ENCODE assay signal across 2 cellular contexts in the genomic region with DNA sequence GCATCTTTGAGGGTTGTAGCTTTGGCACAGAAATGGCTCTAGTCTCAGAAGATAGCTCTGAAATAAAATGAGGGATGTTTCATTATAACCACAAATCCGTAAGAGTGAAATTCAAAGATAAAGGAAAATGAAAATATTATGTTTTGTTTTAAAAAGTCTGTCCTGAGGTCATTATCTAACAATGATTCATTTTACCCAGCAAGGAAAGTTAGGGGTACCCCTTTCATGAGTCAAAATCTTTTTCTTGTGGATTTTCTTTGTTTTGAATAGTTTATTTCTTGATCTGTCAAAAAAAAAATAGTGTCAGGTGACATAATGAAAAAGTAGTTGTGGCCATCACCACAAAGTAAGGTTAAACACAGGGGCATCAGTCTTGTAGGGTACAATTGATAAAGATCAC.
TF ChIP-seq lines count a peak whose summit lies in the region.

No MANE protein-coding gene starts in this region.

TF ChIP-seq in liver, 16 proteins besides CTCF, POLR2A, EP300 and RAD21:
- TF ChIP-seq JUND (IDR thresholded peaks at IDR 0.05) (no peak), SP1 (IDR thresholded peaks at IDR 0.05) (no peak), GABPA (IDR thresholded peaks at IDR 0.05 in 1 of 2, conservative IDR thresholded peaks at IDR 0.05 in 1 of 2) (no peak), EGR1 (IDR thresholded peaks at IDR 0.05; ENCODE audit: low read depth in 2 of 2) (no peak), HNF4A (conservative IDR thresholded peaks at IDR 0.05) (no peak), TAF1 (conservative IDR thresholded peaks at IDR 0.05) (no peak), RXRA (IDR thresholded peaks at IDR 0.05) (no peak), NR2F2 (IDR thresholded peaks at IDR 0.05) (no peak), FOXA1 (IDR thresholded peaks at IDR 0.05) (no peak), YY1 (IDR thresholded peaks at IDR 0.05) (no peak), REST (IDR thresholded peaks at IDR 0.05) (no peak), FOXA2 (IDR thresholded peaks at IDR 0.05) (no peak), HNF4G (IDR thresholded peaks at IDR 0.05) (no peak), MAX (IDR thresholded peaks at IDR 0.05) (no peak)
- TF ChIP-seq, protein P1, sequence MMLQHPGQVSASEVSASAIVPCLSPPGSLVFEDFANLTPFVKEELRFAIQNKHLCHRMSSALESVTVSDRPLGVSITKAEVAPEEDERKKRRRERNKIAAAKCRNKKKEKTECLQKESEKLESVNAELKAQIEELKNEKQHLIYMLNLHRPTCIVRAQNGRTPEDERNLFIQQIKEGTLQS (IDR thresholded peaks at IDR 0.05) = no peak
- TF ChIP-seq, protein P2, sequence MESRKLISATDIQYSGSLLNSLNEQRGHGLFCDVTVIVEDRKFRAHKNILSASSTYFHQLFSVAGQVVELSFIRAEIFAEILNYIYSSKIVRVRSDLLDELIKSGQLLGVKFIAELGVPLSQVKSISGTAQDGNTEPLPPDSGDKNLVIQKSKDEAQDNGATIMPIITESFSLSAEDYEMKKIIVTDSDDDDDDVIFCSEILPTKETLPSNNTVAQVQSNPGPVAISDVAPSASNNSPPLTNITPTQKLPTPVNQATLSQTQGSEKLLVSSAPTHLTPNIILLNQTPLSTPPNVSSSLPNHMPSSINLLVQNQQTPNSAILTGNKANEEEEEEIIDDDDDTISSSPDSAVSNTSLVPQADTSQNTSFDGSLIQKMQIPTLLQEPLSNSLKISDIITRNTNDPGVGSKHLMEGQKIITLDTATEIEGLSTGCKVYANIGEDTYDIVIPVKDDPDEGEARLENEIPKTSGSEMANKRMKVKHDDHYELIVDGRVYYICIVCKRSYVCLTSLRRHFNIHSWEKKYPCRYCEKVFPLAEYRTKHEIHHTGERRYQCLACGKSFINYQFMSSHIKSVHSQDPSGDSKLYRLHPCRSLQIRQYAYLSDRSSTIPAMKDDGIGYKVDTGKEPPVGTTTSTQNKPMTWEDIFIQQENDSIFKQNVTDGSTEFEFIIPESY (IDR thresholded peaks at IDR 0.05) = no peak

TF ChIP-seq in HepG2, 621 proteins besides CTCF, POLR2A, EP300 and RAD21:
- no peak for TF ChIP-seq ZNF18 (CRISPR knock-in tag; IDR thresholded peaks at IDR 0.05; ENCODE audit: insufficient replicate concordance)
- TF ChIP-seq, protein P3, sequence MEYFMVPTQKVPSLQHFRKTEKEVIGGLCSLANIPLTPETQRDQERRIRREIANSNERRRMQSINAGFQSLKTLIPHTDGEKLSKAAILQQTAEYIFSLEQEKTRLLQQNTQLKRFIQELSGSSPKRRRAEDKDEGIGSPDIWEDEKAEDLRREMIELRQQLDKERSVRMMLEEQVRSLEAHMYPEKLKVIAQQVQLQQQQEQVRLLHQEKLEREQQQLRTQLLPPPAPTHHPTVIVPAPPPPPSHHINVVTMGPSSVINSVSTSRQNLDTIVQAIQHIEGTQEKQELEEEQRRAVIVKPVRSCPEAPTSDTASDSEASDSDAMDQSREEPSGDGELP (IDR thresholded peaks at IDR 0.05; ENCODE audit: borderline replicate concordance, low read depth) = no peak
- no peak for TF ChIP-seq HIVEP1 (CRISPR knock-in tag; IDR thresholded peaks at IDR 0.05)
- TF ChIP-seq ZNF235 (CRISPR knock-in tag; IDR thresholded peaks at IDR 0.05; ENCODE audit: borderline replicate concordance) = no peak
- no peak for TF ChIP-seq GATAD1 (CRISPR knock-in tag; IDR thresholded peaks at IDR 0.05)
- TF ChIP-seq, protein P4, sequence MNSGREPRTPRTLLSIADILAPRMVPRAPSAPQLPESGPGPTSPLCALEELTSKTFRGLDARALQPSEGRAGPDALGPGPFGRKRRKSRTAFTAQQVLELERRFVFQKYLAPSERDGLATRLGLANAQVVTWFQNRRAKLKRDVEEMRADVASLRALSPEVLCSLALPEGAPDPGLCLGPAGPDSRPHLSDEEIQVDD (CRISPR knock-in tag; IDR thresholded peaks at IDR 0.05; ENCODE audit: borderline replicate concordance) = no peak
- no peak for TF ChIP-seq SRY (CRISPR knock-in tag; IDR thresholded peaks at IDR 0.05)
- no peak for TF ChIP-seq NFATC3 (CRISPR knock-in tag; IDR thresholded peaks at IDR 0.05)
- no peak for TF ChIP-seq ZNF367 (CRISPR knock-in tag; IDR thresholded peaks at IDR 0.05; ENCODE audit: borderline replicate concordance)
- TF ChIP-seq, protein P5, sequence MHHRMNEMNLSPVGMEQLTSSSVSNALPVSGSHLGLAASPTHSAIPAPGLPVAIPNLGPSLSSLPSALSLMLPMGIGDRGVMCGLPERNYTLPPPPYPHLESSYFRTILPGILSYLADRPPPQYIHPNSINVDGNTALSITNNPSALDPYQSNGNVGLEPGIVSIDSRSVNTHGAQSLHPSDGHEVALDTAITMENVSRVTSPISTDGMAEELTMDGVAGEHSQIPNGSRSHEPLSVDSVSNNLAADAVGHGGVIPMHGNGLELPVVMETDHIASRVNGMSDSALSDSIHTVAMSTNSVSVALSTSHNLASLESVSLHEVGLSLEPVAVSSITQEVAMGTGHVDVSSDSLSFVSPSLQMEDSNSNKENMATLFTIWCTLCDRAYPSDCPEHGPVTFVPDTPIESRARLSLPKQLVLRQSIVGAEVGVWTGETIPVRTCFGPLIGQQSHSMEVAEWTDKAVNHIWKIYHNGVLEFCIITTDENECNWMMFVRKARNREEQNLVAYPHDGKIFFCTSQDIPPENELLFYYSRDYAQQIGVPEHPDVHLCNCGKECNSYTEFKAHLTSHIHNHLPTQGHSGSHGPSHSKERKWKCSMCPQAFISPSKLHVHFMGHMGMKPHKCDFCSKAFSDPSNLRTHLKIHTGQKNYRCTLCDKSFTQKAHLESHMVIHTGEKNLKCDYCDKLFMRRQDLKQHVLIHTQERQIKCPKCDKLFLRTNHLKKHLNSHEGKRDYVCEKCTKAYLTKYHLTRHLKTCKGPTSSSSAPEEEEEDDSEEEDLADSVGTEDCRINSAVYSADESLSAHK (CRISPR knock-in tag; IDR thresholded peaks at IDR 0.05; ENCODE audit: borderline replicate concordance) = no peak
